In genomic region chr7:152663926-152664325, GRCh38 we compare ENCODE assay signal across 15 cellular contexts.
"Had no signal": no experiment of that assay in that cellular context is flagged by ENCODE, and none has a peak within 500 bp of the region (broad histone marks: within the 10 kb centered on the region; RNA-seq: fewer than 3 reads in every experiment).

No MANE protein-coding gene starts in this region.

- H3K9me3 ChIP-seq: left ventricle myocardium inferior, tibial artery, uterus had no signal

- ATAC-seq: activated CD4-positive, alpha-beta T cell treated with anti-CD3 and anti-CD28 coated beads for 36 hours; stimulated activated naive CD8-positive, alpha-beta T cell treated with anti-CD3 and anti-CD28 coated beads, Interleukin-15, Interleukin-2, amounts not matched to agents 100 U/mL and 50 U/mL, for 24 hours had no signal

- H3K4me3 ChIP-seq: cardiac muscle cell, dorsolateral prefrontal cortex, left ventricle myocardium inferior, tibial artery, uterus had no signal

- H3K4me1 ChIP-seq: foreskin keratinocyte, tibial artery, uterus had no signal

- DNase-seq: activated CD4-positive, alpha-beta T cell treated with anti-CD3 and anti-CD28 coated beads for 36 hours; activated CD4-positive, alpha-beta T cell treated with anti-CD3 and anti-CD28 coated beads, Interleukin-2, amount 50 U/mL, for 48 hours; activated naive CD8-positive, alpha-beta T cell treated with anti-CD3 and anti-CD28 coated beads for 36 hours; amniotic stem cell; dorsolateral prefrontal cortex; kidney; left ventricle myocardium inferior; posterior cingulate gyrus; stimulated activated CD4-positive, alpha-beta T cell treated with anti-CD3 and anti-CD28 coated beads, Interleukin-2, amount 100 ng/mL, for 24 hours; stimulated activated naive CD8-positive, alpha-beta T cell treated with anti-CD3 and anti-CD28 coated beads, Interleukin-15, Interleukin-2, amounts not matched to agents 100 U/mL and 50 U/mL, for 24 hours; substantia nigra; tibial artery; uterus had no signal

- H3K36me3 ChIP-seq: cardiac muscle cell, left ventricle myocardium inferior, tibial artery, uterus had no signal

- H3K27me3 ChIP-seq: cardiac muscle cell, dorsolateral prefrontal cortex, foreskin keratinocyte, tibial artery, uterus had no signal

- H3K27ac ChIP-seq: cardiac muscle cell, dorsolateral prefrontal cortex, foreskin keratinocyte, left ventricle myocardium inferior, tibial artery, uterus had no signal

- FAIRE-seq: kidney had no signal
